24 cellular contexts compared by ENCODE assay signal in genomic region chr7:128847721-128848211, GRCh38. TPM values are rescaled to one million over a fixed set of nuclear protein-coding genes. Genes with fewer than 3 reads are reported as not detected.
"Had no signal": no experiment of that assay in that cellular context is flagged by ENCODE, and none has a peak within 500 bp of the region (broad histone marks: within the 10 kb centered on the region; RNA-seq: fewer than 3 reads in every experiment).

No MANE protein-coding gene starts in this region.

- H3K4me2 ChIP-seq: hepatocyte, neural progenitor cell had no signal

- H3K79me2 ChIP-seq: hepatocyte, parathyroid adenoma had no signal

- H3K36me3 ChIP-seq: neural progenitor cell, prostate gland, right lobe of liver, upper lobe of left lung had no signal

- FAIRE-seq: endothelial cell of umbilical vein, frontal cortex, urothelium cell line had no signal

- H3K27ac ChIP-seq: heart left ventricle, hepatocyte, neural progenitor cell, parathyroid adenoma, prostate gland, right lobe of liver, stomach, thoracic aorta, tibial nerve, upper lobe of left lung had no signal

- DNase-seq: dermis blood vessel endothelial cell; effector memory CD4-positive, alpha-beta T cell; mesendoderm; midbrain; naive thymus-derived CD4-positive, alpha-beta T cell; right lobe of liver; stimulated activated CD4-positive, alpha-beta T cell treated with anti-CD3 and anti-CD28 coated beads, Interleukin-2, amount 100 ng/mL, for 24 hours; stimulated activated CD4-positive, alpha-beta T cell treated with anti-CD3 and anti-CD28 coated beads, Interleukin-4, amount 100 ng/mL, for 24 hours; stimulated activated naive CD4-positive, alpha-beta T cell treated with Interleukin-2 at 50 U/mL for 16 hours; stomach; substantia nigra had no signal

- H3K9ac ChIP-seq: neural progenitor cell, parathyroid adenoma had no signal

- ATAC-seq: naive thymus-derived CD4-positive, alpha-beta T cell; stimulated activated effector memory CD8-positive, alpha-beta T cell treated with anti-CD3 and anti-CD28 coated beads, Interleukin-12 subunit alpha, Interleukin-12 subunit beta, amount 100 ng/mL, for 72 hours had no signal

- H3K4me1 ChIP-seq: neural progenitor cell, prostate gland, right lobe of liver, stomach, tibial nerve, upper lobe of left lung had no signal

- H2AFZ ChIP-seq: hepatocyte, neural progenitor cell, parathyroid adenoma had no signal

- H3K27me3 ChIP-seq: heart left ventricle, hepatocyte, neural progenitor cell, right lobe of liver, stomach, tibial nerve, upper lobe of left lung had no signal

- H3K9me3 ChIP-seq: heart left ventricle, prostate gland, right lobe of liver, stomach, thoracic aorta, tibial nerve, upper lobe of left lung had no signal

- H3K4me3 ChIP-seq: coronary artery, heart left ventricle, hepatocyte, neural progenitor cell, prostate gland, right lobe of liver, stomach, thoracic aorta, tibial nerve, upper lobe of left lung had no signal

RNA-seq across cellular contexts. Expression of gene FLNC, which starts 17.6 kb away (rescaled TPM):
- polyA plus RNA-seq: naive thymus-derived CD4-positive, alpha-beta T cell had no signal
